ENCODE assay signal across 1 cellular context in genomic region chr4:153497091-153497531, GRCh38.
TF ChIP-seq lines count a peak whose summit lies in the region.

No MANE protein-coding gene starts in this region.

TF ChIP-seq in HEK293, 187 proteins besides CTCF, POLR2A, EP300 and RAD21 (continued from another document and continues in another):
- no peak for TF ChIP-seq ZBTB26 (tag by site-specific recombination; optimal IDR thresholded peaks at IDR 0.05)
- TF ChIP-seq ZNF362 (tag by site-specific recombination; IDR thresholded peaks at IDR 0.05): no peak
- no peak for TF ChIP-seq ZNF530 (tag by site-specific recombination; IDR thresholded peaks at IDR 0.05; ENCODE audit: low read depth)
- TF ChIP-seq ZNF350 (tag by site-specific recombination; IDR thresholded peaks at IDR 0.05): no peak
- TF ChIP-seq SP7 (tag by site-specific recombination; IDR thresholded peaks at IDR 0.05): no peak
- no peak for TF ChIP-seq ZNF621 (tag by site-specific recombination; IDR thresholded peaks at IDR 0.05)
- no peak for TF ChIP-seq ZSCAN23 (tag by site-specific recombination; IDR thresholded peaks at IDR 0.05)
- TF ChIP-seq ZSCAN5A (tag by site-specific recombination; IDR thresholded peaks at IDR 0.05): no peak
- no peak for TF ChIP-seq ZNF768 (tag by site-specific recombination; IDR thresholded peaks at IDR 0.05)
- no peak for TF ChIP-seq ZNF132 (tag by site-specific recombination; IDR thresholded peaks at IDR 0.05; ENCODE audit: borderline replicate concordance)
- TF ChIP-seq TSHZ1 (tag by site-specific recombination; IDR thresholded peaks at IDR 0.05; ENCODE audit: borderline replicate concordance): no peak
- no peak for TF ChIP-seq ZNF473 (tag by site-specific recombination; IDR thresholded peaks at IDR 0.05)
- TF ChIP-seq ZNF488 (tag by site-specific recombination; IDR thresholded peaks at IDR 0.05): no peak
- no peak for TF ChIP-seq ZNF221 (tag by site-specific recombination; IDR thresholded peaks at IDR 0.05; ENCODE audit: borderline replicate concordance)
- peak; percentile 50; the same call in 1 of the 2 replicates for TF ChIP-seq OSR2 (tag by site-specific recombination; IDR thresholded peaks at IDR 0.05)
- TF ChIP-seq ZNF146 (tag by site-specific recombination; IDR thresholded peaks at IDR 0.05): no peak
- no peak for TF ChIP-seq ZNF114 (tag by site-specific recombination; IDR thresholded peaks at IDR 0.05)
- TF ChIP-seq SCRT2 (tag by site-specific recombination; IDR thresholded peaks at IDR 0.05): peak; percentile 95
- TF ChIP-seq YY1 (tag by site-specific recombination; IDR thresholded peaks at IDR 0.05): no peak
- TF ChIP-seq ZNF48 (tag by site-specific recombination; IDR thresholded peaks at IDR 0.05): no peak
- no peak for TF ChIP-seq ZNF280D (tag by site-specific recombination; IDR thresholded peaks at IDR 0.05)
- no peak for TF ChIP-seq ZNF776 (tag by site-specific recombination; IDR thresholded peaks at IDR 0.05; ENCODE audit: borderline replicate concordance)
- no peak for TF ChIP-seq HOXC10 (CRISPR knock-in tag; IDR thresholded peaks at IDR 0.05)
- no peak for TF ChIP-seq PRDM1 (tag by site-specific recombination; IDR thresholded peaks at IDR 0.05)
- no peak for TF ChIP-seq ZNF239 (tag by site-specific recombination; IDR thresholded peaks at IDR 0.05)
- peak; percentile 75; the same call in 1 of the 2 replicates for TF ChIP-seq SCRT1 (tag by site-specific recombination; IDR thresholded peaks at IDR 0.05; ENCODE audit: borderline replicate concordance)
- peak; percentile 40; the same call in 1 of the 2 replicates for TF ChIP-seq PRDM6 (tag by site-specific recombination; IDR thresholded peaks at IDR 0.05)
- no peak for TF ChIP-seq FEZF1 (tag by site-specific recombination; IDR thresholded peaks at IDR 0.05)
- TF ChIP-seq ZNF292 (tag by site-specific recombination; IDR thresholded peaks at IDR 0.05; ENCODE audit: borderline replicate concordance, low read depth): no peak
- no peak for TF ChIP-seq ZFHX2 (tag by site-specific recombination; conservative IDR thresholded peaks at IDR 0.05)
- no peak for TF ChIP-seq ZNF707 (tag by site-specific recombination; IDR thresholded peaks at IDR 0.05)
- TF ChIP-seq ATF2 (tag by site-specific recombination; IDR thresholded peaks at IDR 0.05; ENCODE audit: low read depth): peak; percentile 75
- TF ChIP-seq ZNF394 (tag by site-specific recombination; IDR thresholded peaks at IDR 0.05; ENCODE audit: borderline replicate concordance): no peak
- TF ChIP-seq ZNF335 (tag by site-specific recombination; conservative IDR thresholded peaks at IDR 0.05): peak; percentile 40; the same call in 1 of the 2 replicates
- TF ChIP-seq ZNF660 (tag by site-specific recombination; IDR thresholded peaks at IDR 0.05): 0 out of 2 replicates have a peak, but pooled peaks have one; percentile 20
- TF ChIP-seq INSM2 (tag by site-specific recombination; IDR thresholded peaks at IDR 0.05): no peak
- no peak for TF ChIP-seq ZFP41 (tag by site-specific recombination; IDR thresholded peaks at IDR 0.05; ENCODE audit: borderline replicate concordance)
- TF ChIP-seq SALL2 (tag by site-specific recombination; IDR thresholded peaks at IDR 0.05; ENCODE audit: borderline replicate concordance): no peak
- no peak for TF ChIP-seq ELK4 (IDR thresholded peaks at IDR 0.05; ENCODE audit: borderline replicate concordance, low read depth, low read length)
- TF ChIP-seq ZNF560 (tag by site-specific recombination; IDR thresholded peaks at IDR 0.05; ENCODE audit: borderline replicate concordance): no peak
- TF ChIP-seq ZNF26 (tag by site-specific recombination; IDR thresholded peaks at IDR 0.05): no peak
